In the genomic region with DNA sequence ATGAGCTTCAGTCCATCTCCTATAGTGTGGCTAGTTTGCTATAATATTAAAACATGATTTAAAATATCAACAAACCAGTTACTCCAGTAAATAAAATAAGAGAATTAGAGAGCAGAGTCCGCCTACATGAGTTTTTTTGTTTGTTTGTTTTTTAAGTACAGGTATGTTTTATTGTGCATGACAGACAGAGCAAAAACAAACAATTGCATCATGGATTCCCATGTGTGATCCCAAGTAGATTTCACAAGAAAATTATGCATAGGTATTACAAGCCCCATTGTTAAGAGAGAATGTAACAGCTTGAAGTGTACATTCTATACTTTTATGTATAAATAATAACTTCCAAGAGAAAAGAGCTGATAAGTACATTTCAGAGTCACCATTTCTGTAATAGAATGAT, we compare ENCODE assay signal across 44 cellular contexts. TPM values are rescaled to one million over a fixed set of nuclear protein-coding genes. Genes with fewer than 3 reads are reported as not detected.
"Had no signal": no experiment of that assay in that cellular context is flagged by ENCODE, and none has a peak within 500 bp of the region (broad histone marks: within the 10 kb centered on the region; RNA-seq: fewer than 3 reads in every experiment).

No MANE protein-coding gene starts in this region.

- H3K27ac ChIP-seq: adrenal gland, ascending aorta, body of pancreas, brain microvascular endothelial cell, breast epithelium, cardiac muscle cell had no signal

- H3K4me1 Mint-ChIP-seq: activated naive CD4-positive, alpha-beta T cell treated with anti-CD3 and anti-CD28 coated beads, Interleukin-2, amount 10 ng/mL, durations not matched to agents 7 days and 5 days; activated naive CD4-positive, alpha-beta T cell treated with anti-CD3 and anti-CD28 coated beads, Interleukin-2, amount 50 U/mL, for 24 hours; activated naive CD8-positive, alpha-beta T cell treated with anti-CD3 and anti-CD28 coated beads for 36 hours; activated naive CD8-positive, alpha-beta T cell treated with anti-CD3 and anti-CD28 coated beads, Interleukin-2, amount 10 ng/mL, durations not matched to agents 7 days and 5 days; activated naive CD8-positive, alpha-beta T cell treated with anti-CD3 and anti-CD28 coated beads, Interleukin-2, amount 50 U/mL, for 24 hours; activated T-helper 17 cell treated with anti-CD3 and anti-CD28 coated beads, Interleukin-2, amount 50 U/mL, for 72 hours; brain; central memory CD8-positive, alpha-beta T cell had no signal

- H3K27me3 Mint-ChIP-seq: activated naive CD8-positive, alpha-beta T cell treated with anti-CD3 and anti-CD28 coated beads, Interleukin-2, amount 50 U/mL, for 24 hours; brain had no signal

- DNase-seq: activated effector memory CD4-positive, alpha-beta T cell treated with anti-CD3 and anti-CD28 coated beads, Interleukin-2, amount 50 U/mL, for 16 hours; activated effector memory CD4-positive, alpha-beta T cell treated with Interleukin-2 at 50 U/mL for 16 hours; activated gamma-delta T cell; activated gamma-delta T cell treated with Interleukin-2 at 50 U/mL for 16 hours; activated naive CD4-positive, alpha-beta T cell; activated naive CD4-positive, alpha-beta T cell treated with anti-CD3 and anti-CD28 coated beads for 36 hours; activated naive CD4-positive, alpha-beta T cell treated with anti-CD3 and anti-CD28 coated beads, Interleukin-2, amount 10 ng/mL, durations not matched to agents 7 days and 5 days; activated naive CD4-positive, alpha-beta T cell treated with anti-CD3 and anti-CD28 coated beads, Interleukin-2, amount 50 U/mL, for 16 hours; activated naive CD4-positive, alpha-beta T cell treated with Interleukin-2 at 50 U/mL for 16 hours; activated naive CD8-positive, alpha-beta T cell treated with anti-CD3 and anti-CD28 coated beads for 36 hours; activated naive CD8-positive, alpha-beta T cell treated with anti-CD3 and anti-CD28 coated beads, Interleukin-2, amount 10 ng/mL, durations not matched to agents 7 days and 5 days; activated naive CD8-positive, alpha-beta T cell treated with anti-CD3 and anti-CD28 coated beads, Interleukin-2, amount 50 U/mL, for 24 hours; activated T-cell treated with anti-CD3 and anti-CD28 coated beads, Interleukin-2, amount 50 U/mL, for 1 hour; activated T-cell treated with anti-CD3 and anti-CD28 coated beads, Interleukin-2, amount 50 U/mL, for 24 hours; activated T-cell treated with anti-CD3 and anti-CD28 coated beads, Interleukin-2, amount 50 U/mL, for 4 hours; activated T-cell treated with anti-CD3 and anti-CD28 coated beads, Interleukin-2, amount 50 U/mL, for 48 hours; activated T-cell treated with anti-CD3 and anti-CD28 coated beads, Interleukin-2, amount 50 U/mL, for 72 hours; adrenal gland; amniotic stem cell; amygdala; anterior cingulate cortex; aorta; body of pancreas; brain microvascular endothelial cell; caudate nucleus; central memory CD4-positive, alpha-beta T cell; cerebellar nuclear complex had no signal

- FAIRE-seq: astrocyte, bronchial epithelial cell had no signal

- H3K9me3 Mint-ChIP-seq: activated naive CD4-positive, alpha-beta T cell treated with anti-CD3 and anti-CD28 coated beads for 36 hours; activated naive CD4-positive, alpha-beta T cell treated with anti-CD3 and anti-CD28 coated beads, Interleukin-2, amount 10 ng/mL, durations not matched to agents 7 days and 5 days; activated naive CD4-positive, alpha-beta T cell treated with anti-CD3 and anti-CD28 coated beads, Interleukin-2, amount 50 U/mL, for 24 hours; activated naive CD4-positive, alpha-beta T cell treated with anti-CD3 and anti-CD28 coated beads, Interleukin-2, amount 50 U/mL, for 72 hours; activated naive CD8-positive, alpha-beta T cell treated with anti-CD3 and anti-CD28 coated beads for 36 hours; activated naive CD8-positive, alpha-beta T cell treated with anti-CD3 and anti-CD28 coated beads, Interleukin-2, amount 10 ng/mL, durations not matched to agents 7 days and 5 days; activated naive CD8-positive, alpha-beta T cell treated with anti-CD3 and anti-CD28 coated beads, Interleukin-2, amount 50 U/mL, for 24 hours; activated T-cell treated with anti-CD3 and anti-CD28 coated beads, Interleukin-2, amount 50 U/mL, for 24 hours; activated T-cell treated with anti-CD3 and anti-CD28 coated beads, Interleukin-2, amount 50 U/mL, for 4 hours; activated T-cell treated with anti-CD3 and anti-CD28 coated beads, Interleukin-2, amount 50 U/mL, for 72 hours; activated T-helper 1 cell treated with anti-CD3 and anti-CD28 coated beads, Interleukin-12 subunit alpha, Interleukin-12 subunit beta, Interleukin-2, Interleukin-4 antibody, amounts not matched to agents 30 ng/mL and 10 ng/mL and 1 ng/mL, durations not matched to agents 14 hours and 24 hours and 36 hours; activated T-helper 17 cell treated with anti-CD3 and anti-CD28 coated beads, Interleukin-2, amount 50 U/mL, for 72 hours; activated T-helper 2 cell treated with anti-CD3 and anti-CD28 coated beads, Interferon-gamma antibody, Interleukin-2, Interleukin-4, amounts not matched to agents 10 μg/mL and 5 μg/mL and 100 μg/mL, durations not matched to agents 14 hours and 24 hours and 36 hours; brain; central memory CD8-positive, alpha-beta T cell had no signal

- H3K4me3 Mint-ChIP-seq: activated naive CD4-positive, alpha-beta T cell treated with anti-CD3 and anti-CD28 coated beads for 36 hours; activated naive CD4-positive, alpha-beta T cell treated with anti-CD3 and anti-CD28 coated beads, Interleukin-2, amount 10 ng/mL, durations not matched to agents 7 days and 5 days; activated naive CD4-positive, alpha-beta T cell treated with anti-CD3 and anti-CD28 coated beads, Interleukin-2, amount 50 U/mL, for 24 hours; activated naive CD8-positive, alpha-beta T cell; activated naive CD8-positive, alpha-beta T cell treated with anti-CD3 and anti-CD28 coated beads for 36 hours; activated naive CD8-positive, alpha-beta T cell treated with anti-CD3 and anti-CD28 coated beads, Interleukin-2, amount 10 ng/mL, durations not matched to agents 7 days and 5 days; activated naive CD8-positive, alpha-beta T cell treated with anti-CD3 and anti-CD28 coated beads, Interleukin-2, amount 50 U/mL, for 24 hours; activated T-cell treated with anti-CD3 and anti-CD28 coated beads, Interleukin-2, amount 50 U/mL, for 24 hours; activated T-cell treated with anti-CD3 and anti-CD28 coated beads, Interleukin-2, amount 50 U/mL, for 4 hours; activated T-cell treated with anti-CD3 and anti-CD28 coated beads, Interleukin-2, amount 50 U/mL, for 72 hours; activated T-helper 1 cell treated with anti-CD3 and anti-CD28 coated beads, Interleukin-12 subunit alpha, Interleukin-12 subunit beta, Interleukin-2, Interleukin-4 antibody, amounts not matched to agents 30 ng/mL and 10 ng/mL and 1 ng/mL, durations not matched to agents 14 hours and 24 hours and 36 hours; activated T-helper 17 cell treated with anti-CD3 and anti-CD28 coated beads, Interleukin-2, amount 50 U/mL, for 72 hours; brain; central memory CD8-positive, alpha-beta T cell had no signal

- H3K36me3 Mint-ChIP-seq: activated naive CD4-positive, alpha-beta T cell treated with anti-CD3 and anti-CD28 coated beads, Interleukin-2, amount 10 ng/mL, durations not matched to agents 7 days and 5 days; activated naive CD4-positive, alpha-beta T cell treated with anti-CD3 and anti-CD28 coated beads, Interleukin-2, amount 50 U/mL, for 24 hours; activated naive CD4-positive, alpha-beta T cell treated with anti-CD3 and anti-CD28 coated beads, Interleukin-2, amount 50 U/mL, for 72 hours; activated naive CD8-positive, alpha-beta T cell; activated naive CD8-positive, alpha-beta T cell treated with anti-CD3 and anti-CD28 coated beads for 36 hours; activated naive CD8-positive, alpha-beta T cell treated with anti-CD3 and anti-CD28 coated beads, Interleukin-2, amount 10 ng/mL, durations not matched to agents 7 days and 5 days; brain had no signal

- ATAC-seq: activated naive CD4-positive, alpha-beta T cell treated with anti-CD3 and anti-CD28 coated beads, Interleukin-2, amount 50 U/mL, for 72 hours; activated naive CD8-positive, alpha-beta T cell treated with anti-CD3 and anti-CD28 coated beads, Interleukin-2, amount 50 U/mL, for 24 hours; activated T-cell treated with anti-CD3 and anti-CD28 coated beads, Interleukin-2, amount 50 U/mL, for 4 hours; activated T-cell treated with anti-CD3 and anti-CD28 coated beads, Interleukin-2, amount 50 U/mL, for 72 hours; activated T-helper 17 cell treated with anti-CD3 and anti-CD28 coated beads, Interleukin-2, amount 50 U/mL, for 72 hours; body of pancreas had no signal

- H3K36me3 ChIP-seq: adrenal gland, ascending aorta, brain microvascular endothelial cell, breast epithelium, cardiac muscle cell had no signal

- H3K4me3 ChIP-seq: adrenal gland, ascending aorta, body of pancreas, breast epithelium, cardiac muscle cell had no signal

- H3K27ac Mint-ChIP-seq: activated naive CD4-positive, alpha-beta T cell treated with anti-CD3 and anti-CD28 coated beads for 36 hours; activated naive CD4-positive, alpha-beta T cell treated with anti-CD3 and anti-CD28 coated beads, Interleukin-2, amount 10 ng/mL, durations not matched to agents 7 days and 5 days; activated naive CD4-positive, alpha-beta T cell treated with anti-CD3 and anti-CD28 coated beads, Interleukin-2, amount 50 U/mL, for 24 hours; activated naive CD8-positive, alpha-beta T cell; activated naive CD8-positive, alpha-beta T cell treated with anti-CD3 and anti-CD28 coated beads for 36 hours; activated naive CD8-positive, alpha-beta T cell treated with anti-CD3 and anti-CD28 coated beads, Interleukin-2, amount 10 ng/mL, durations not matched to agents 7 days and 5 days; activated naive CD8-positive, alpha-beta T cell treated with anti-CD3 and anti-CD28 coated beads, Interleukin-2, amount 50 U/mL, for 24 hours; activated T-cell treated with anti-CD3 and anti-CD28 coated beads, Interleukin-2, amount 50 U/mL, for 24 hours; activated T-cell treated with anti-CD3 and anti-CD28 coated beads, Interleukin-2, amount 50 U/mL, for 72 hours; activated T-helper 1 cell treated with anti-CD3 and anti-CD28 coated beads, Interleukin-12 subunit alpha, Interleukin-12 subunit beta, Interleukin-2, Interleukin-4 antibody, amounts not matched to agents 30 ng/mL and 10 ng/mL and 1 ng/mL, durations not matched to agents 14 hours and 24 hours and 36 hours; activated T-helper 17 cell treated with anti-CD3 and anti-CD28 coated beads, Interleukin-2, amount 50 U/mL, for 72 hours; activated T-helper 2 cell treated with anti-CD3 and anti-CD28 coated beads, Interferon-gamma antibody, Interleukin-2, Interleukin-4, amounts not matched to agents 10 μg/mL and 5 μg/mL and 100 μg/mL, durations not matched to agents 14 hours and 24 hours and 36 hours; brain had no signal

- H3K27me3 ChIP-seq: adrenal gland, ascending aorta, body of pancreas, brain microvascular endothelial cell, breast epithelium, cardiac muscle cell had no signal

- H3K4me1 ChIP-seq: adrenal gland, ascending aorta, body of pancreas, breast epithelium had no signal

- H3K9me3 ChIP-seq: adrenal gland, ascending aorta, body of pancreas, breast epithelium had no signal

RNA-seq across cellular contexts. Expression of gene SULT1C3, which starts 21.0 kb away (rescaled TPM):
- total RNA-seq: activated naive CD4-positive, alpha-beta T cell treated with anti-CD3 and anti-CD28 coated beads for 36 hours; activated naive CD4-positive, alpha-beta T cell treated with anti-CD3 and anti-CD28 coated beads, Interleukin-2, amount 50 U/mL, for 72 hours; activated naive CD8-positive, alpha-beta T cell treated with anti-CD3 and anti-CD28 coated beads for 36 hours; activated naive CD8-positive, alpha-beta T cell treated with anti-CD3 and anti-CD28 coated beads, Interleukin-2, amount 10 ng/mL, durations not matched to agents 7 days and 5 days; activated T-cell treated with anti-CD3 and anti-CD28 coated beads, Interleukin-2, amount 50 U/mL, for 4 hours; activated T-cell treated with anti-CD3 and anti-CD28 coated beads, Interleukin-2, amount 50 U/mL, for 72 hours; activated T-helper 1 cell treated with anti-CD3 and anti-CD28 coated beads, Interleukin-12 subunit alpha, Interleukin-12 subunit beta, Interleukin-2, Interleukin-4 antibody, amounts not matched to agents 30 ng/mL and 10 ng/mL and 1 ng/mL, durations not matched to agents 14 hours and 24 hours and 36 hours; activated T-helper 17 cell treated with anti-CD3 and anti-CD28 coated beads, Interleukin-2, amount 50 U/mL, for 72 hours; activated T-helper 2 cell treated with anti-CD3 and anti-CD28 coated beads, Interferon-gamma antibody, Interleukin-2, Interleukin-4, amounts not matched to agents 10 μg/mL and 5 μg/mL and 100 μg/mL, durations not matched to agents 14 hours and 24 hours and 36 hours; adrenal gland; aorta; ascending aorta; astrocyte; body of pancreas; bronchial epithelial cell; cardiac muscle cell; cardiac septum; cerebellum; chondrocyte had no signal
- polyA plus RNA-seq: adipose tissue, adrenal gland, aorta, cardiac muscle cell had no signal

RNA-seq across cellular contexts. Expression of gene SULT1C2, which starts 27.9 kb away (rescaled TPM):
- total RNA-seq: activated naive CD4-positive, alpha-beta T cell treated with anti-CD3 and anti-CD28 coated beads for 36 hours; activated naive CD4-positive, alpha-beta T cell treated with anti-CD3 and anti-CD28 coated beads, Interleukin-2, amount 50 U/mL, for 72 hours; activated naive CD8-positive, alpha-beta T cell treated with anti-CD3 and anti-CD28 coated beads for 36 hours; activated naive CD8-positive, alpha-beta T cell treated with anti-CD3 and anti-CD28 coated beads, Interleukin-2, amount 10 ng/mL, durations not matched to agents 7 days and 5 days; activated T-cell treated with anti-CD3 and anti-CD28 coated beads, Interleukin-2, amount 50 U/mL, for 4 hours; activated T-cell treated with anti-CD3 and anti-CD28 coated beads, Interleukin-2, amount 50 U/mL, for 72 hours; activated T-helper 1 cell treated with anti-CD3 and anti-CD28 coated beads, Interleukin-12 subunit alpha, Interleukin-12 subunit beta, Interleukin-2, Interleukin-4 antibody, amounts not matched to agents 30 ng/mL and 10 ng/mL and 1 ng/mL, durations not matched to agents 14 hours and 24 hours and 36 hours; activated T-helper 17 cell treated with anti-CD3 and anti-CD28 coated beads, Interleukin-2, amount 50 U/mL, for 72 hours; activated T-helper 2 cell treated with anti-CD3 and anti-CD28 coated beads, Interferon-gamma antibody, Interleukin-2, Interleukin-4, amounts not matched to agents 10 μg/mL and 5 μg/mL and 100 μg/mL, durations not matched to agents 14 hours and 24 hours and 36 hours; ascending aorta; bronchial epithelial cell had no signal
- polyA plus RNA-seq: aorta had no signal
